ENCODE assay signal across 2 cellular contexts in the genomic region with DNA sequence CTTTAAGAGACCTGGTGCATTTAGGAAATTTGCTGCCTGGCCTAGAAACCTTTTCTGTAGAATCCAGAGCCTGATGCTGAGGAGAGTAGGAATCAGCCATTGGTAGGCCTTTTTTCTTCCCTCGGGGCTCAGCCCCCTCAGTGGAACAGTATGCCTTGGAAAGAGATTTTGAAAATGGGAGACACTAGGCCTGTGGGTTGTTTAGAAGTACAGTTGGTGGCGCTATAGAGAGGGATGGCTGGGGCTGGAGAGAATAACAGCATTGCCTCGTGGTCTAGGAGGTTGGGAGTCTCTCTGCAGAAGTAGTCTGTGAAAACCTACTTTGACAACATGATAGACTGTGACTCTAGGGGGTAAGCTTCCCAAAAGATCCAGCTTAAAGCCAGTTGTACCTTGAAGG.
TF ChIP-seq lines count a peak whose summit lies in the region.

No MANE protein-coding gene starts in this region.

TF ChIP-seq in IMR-90, 13 proteins besides CTCF, POLR2A, EP300 and RAD21:
- no peak for TF ChIP-seq MAZ (IDR thresholded peaks at IDR 0.05; ENCODE audit: borderline replicate concordance, low read depth, low read length)
- TF ChIP-seq BHLHE40 (IDR thresholded peaks at IDR 0.05; ENCODE audit: low read depth, low read length), result no peak
- no peak for TF ChIP-seq NFE2L2 (IDR thresholded peaks at IDR 0.05; ENCODE audit: low read depth, low read length)
- TF ChIP-seq RFX5 (IDR thresholded peaks at IDR 0.05; ENCODE audit: low read depth, low read length), result no peak
- TF ChIP-seq CEBPB (IDR thresholded peaks at IDR 0.05; ENCODE audit: low read depth, low read length), result no peak
- TF ChIP-seq, protein P1, sequence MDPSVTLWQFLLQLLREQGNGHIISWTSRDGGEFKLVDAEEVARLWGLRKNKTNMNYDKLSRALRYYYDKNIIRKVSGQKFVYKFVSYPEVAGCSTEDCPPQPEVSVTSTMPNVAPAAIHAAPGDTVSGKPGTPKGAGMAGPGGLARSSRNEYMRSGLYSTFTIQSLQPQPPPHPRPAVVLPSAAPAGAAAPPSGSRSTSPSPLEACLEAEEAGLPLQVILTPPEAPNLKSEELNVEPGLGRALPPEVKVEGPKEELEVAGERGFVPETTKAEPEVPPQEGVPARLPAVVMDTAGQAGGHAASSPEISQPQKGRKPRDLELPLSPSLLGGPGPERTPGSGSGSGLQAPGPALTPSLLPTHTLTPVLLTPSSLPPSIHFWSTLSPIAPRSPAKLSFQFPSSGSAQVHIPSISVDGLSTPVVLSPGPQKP (IDR thresholded peaks at IDR 0.05; ENCODE audit: borderline replicate concordance, low read depth, low read length), result no peak
- TF ChIP-seq CHD1 (IDR thresholded peaks at IDR 0.05; ENCODE audit: low read depth, low read length), result no peak
- TF ChIP-seq MAFK (IDR thresholded peaks at IDR 0.05; ENCODE audit: low read depth, low read length), result no peak
- no peak for TF ChIP-seq USF2 (IDR thresholded peaks at IDR 0.05; ENCODE audit: low read depth, low read length)
- TF ChIP-seq MXI1 (IDR thresholded peaks at IDR 0.05; ENCODE audit: borderline replicate concordance, low read depth, low read length), result no peak
- TF ChIP-seq SMC3 (IDR thresholded peaks at IDR 0.05; ENCODE audit: low read depth, low read length), result no peak
- TF ChIP-seq RCOR1 (IDR thresholded peaks at IDR 0.05; ENCODE audit: insufficient replicate concordance, low read length), result no peak
- no peak for TF ChIP-seq FOS (IDR thresholded peaks at IDR 0.05; ENCODE audit: low read depth, low read length)

TF ChIP-seq in SK-N-SH, 30 proteins besides CTCF, POLR2A, EP300 and RAD21:
- TF ChIP-seq NRF1 (IDR thresholded peaks at IDR 0.05; ENCODE audit: low read depth, low read length) (no peak), TEAD4 (IDR thresholded peaks at IDR 0.05; ENCODE audit: borderline replicate concordance, insufficient read depth) (no peak), USF2 (IDR thresholded peaks at IDR 0.05; ENCODE audit: borderline replicate concordance, low read depth, low read length) (no peak), CHD2 (IDR thresholded peaks at IDR 0.05; ENCODE audit: low read length, partially characterized antibody) (no peak), POLR2AphosphoS5 (IDR thresholded peaks at IDR 0.05; ENCODE audit: low read depth, low read length) (no peak), TCF12 (IDR thresholded peaks at IDR 0.05) (no peak), TAF1 (IDR thresholded peaks at IDR 0.05; ENCODE audit: borderline replicate concordance, low read depth, low read length) (no peak), JUND (IDR thresholded peaks at IDR 0.05) (no peak), RCOR1 (IDR thresholded peaks at IDR 0.05; ENCODE audit: low read length) (no peak), EZH2phosphoT487 (IDR thresholded peaks at IDR 0.05; ENCODE audit: borderline replicate concordance, low read depth) (no peak), FOXJ3 (CRISPR knock-in tag; IDR thresholded peaks at IDR 0.05) (no peak), RFX5 (IDR thresholded peaks at IDR 0.05; ENCODE audit: low read length) (no peak), RXRA (IDR thresholded peaks at IDR 0.05; ENCODE audit: borderline replicate concordance, low read depth) (no peak), MAX (IDR thresholded peaks at IDR 0.05; ENCODE audit: low read depth) (no peak), YY1 (IDR thresholded peaks at IDR 0.05; ENCODE audit: low read depth) (no peak), IRF3 (IDR thresholded peaks at IDR 0.05; ENCODE audit: low read depth, low read length) (no peak)
